8 cellular contexts compared by ENCODE assay signal in genomic region chr12:124391340-124392261, GRCh38.
DNase-seq lines count a peak whose midpoint lies in the region; ATAC-seq and TF ChIP-seq lines count a peak whose summit lies in the region.

No MANE protein-coding gene starts in this region.

- no peak overlapping the region for H2AK5ac ChIP-seq in mesendoderm (ENCODE audit: low read length)

- H2BK120ac ChIP-seq in mesendoderm (ENCODE audit: low read depth, low read length), result no peak overlapping the region

- H4K8ac ChIP-seq in mesendoderm (ENCODE audit: low read depth, low read length), result no peak overlapping the region

- peak; percentile 60 for ATAC-seq in activated T-helper 17 cell treated with anti-CD3 and anti-CD28 coated beads, Interleukin-2, amount 50 U/mL, for 72 hours (replicated peaks)

- DNase-seq in ELR (ENCODE audit: low read depth), result peak; percentile 82
- DNase-seq in OCI-M1 (lab: John Stamatoyannopoulos, UW), result peak; percentile 94
- peak; percentile 89 for DNase-seq in cardiac septum (ENCODE audit: low spot score)
- DNase-seq in spleen, result peak; percentile 95
- no peak for DNase-seq in NK-92 (lab: John Stamatoyannopoulos, UW; ENCODE audit: unreplicated experiment)
- no peak for DNase-seq in mesendoderm

- H3K4me1 ChIP-seq in HEK293 (ENCODE audit: control insufficient read depth, insufficient read depth, low read length) (peaks cover 15% of the 10 kb centered on the region), spleen (peaks cover 44 to 98% (median 85%) of the 10 kb centered on the region in 6 donors), mesendoderm (ENCODE audit: control insufficient read depth, low read depth, low read length) (peaks cover 11% of the 10 kb centered on the region)

- H3K27me3 ChIP-seq in spleen (replicated peaks in 1 of 7), result no peaks in the 10 kb centered on the region
- H3K27me3 ChIP-seq in mesendoderm (ENCODE audit: insufficient read depth, low read length, poor library complexity), result no peaks in the 10 kb centered on the region

- POLR2A ChIA-PET in HEK293 (lab: Yijun Ruan, JAX), result no interaction called here

- H3K4me3 ChIP-seq in HEK293 (ENCODE audit: low read depth, low read length) (no peak overlapping the region), spleen (peak overlapping the region in 5 of 8 donors; percentile 10 to 57 (median 32)), mesendoderm (ENCODE audit: low read length) (no peak overlapping the region)

- H3K27ac Mint-ChIP-seq in activated T-helper 17 cell treated with anti-CD3 and anti-CD28 coated beads, Interleukin-2, amount 50 U/mL, for 72 hours, result peak overlapping the region; percentile 18

- peaks cover 10% of the 10 kb centered on the region for H3K4me1 Mint-ChIP-seq in activated T-helper 17 cell treated with anti-CD3 and anti-CD28 coated beads, Interleukin-2, amount 50 U/mL, for 72 hours

- CTCF ChIA-PET in HEK293 (lab: Yijun Ruan, JAX), result interaction anchor here (0.6 kb wide), 2 partner anchors 258 to 367 kb away, joined by 3 read pairs; no protein-coding TSS in a partner anchor

- peak overlapping the region; percentile 39 for H3K4me3 Mint-ChIP-seq in activated T-helper 17 cell treated with anti-CD3 and anti-CD28 coated beads, Interleukin-2, amount 50 U/mL, for 72 hours

- peaks cover 17% of the 10 kb centered on the region for H3K36me3 Mint-ChIP-seq in activated T-helper 17 cell treated with anti-CD3 and anti-CD28 coated beads, Interleukin-2, amount 50 U/mL, for 72 hours (ENCODE audit: low read depth)

- TF ChIP-seq CTCF in HEK293 (tag by site-specific recombination; IDR thresholded peaks at IDR 0.05) (no peak), spleen (IDR thresholded peaks at IDR 0.05 in 8 of 11, conservative IDR thresholded peaks at IDR 0.05 in 3 of 11) (peak in 1 of 11 experiments; percentile 8)

- no peak overlapping the region for H4K5ac ChIP-seq in mesendoderm (ENCODE audit: low read length)

- H3K27ac ChIP-seq in HEK293 (ENCODE audit: extremely low read depth, low read depth, low read length) (no peak overlapping the region), spleen (peak overlapping the region; percentile 51 to 93 (median 80)), mesendoderm (ENCODE audit: low read depth, low read length) (no peak overlapping the region)

- intact Hi-C loops in cardiac septum (cut with DNase I) (loop anchor here (2.0 kb wide), 2 partner anchors 23 to 61 kb away; no protein-coding TSS in a partner anchor), spleen (cut with DNase I; ENCODE audit: low total_unique reads) (no loop called here)

- no peaks in the 10 kb centered on the region for H3K79me2 ChIP-seq in mesendoderm (ENCODE audit: control insufficient read depth, insufficient read depth, low read length)

- H3K18ac ChIP-seq in mesendoderm (ENCODE audit: low read length), result no peak overlapping the region

- no peak overlapping the region for H3K23ac ChIP-seq in mesendoderm (ENCODE audit: low read length)

- no peak overlapping the region for H3K56ac ChIP-seq in mesendoderm (ENCODE audit: low read length)

- no peaks in the 10 kb centered on the region for H3K9me3 ChIP-seq in HEK293 (ENCODE audit: control insufficient read depth, insufficient read depth, low read depth, low read length)
- H3K9me3 ChIP-seq in spleen, result no peaks in the 10 kb centered on the region

- H3K79me1 ChIP-seq in mesendoderm (ENCODE audit: low read length), result no peaks in the 10 kb centered on the region

- no peak overlapping the region for H2BK15ac ChIP-seq in mesendoderm (replicated peaks; ENCODE audit: low read depth)

- TF ChIP-seq POLR2A in spleen (IDR thresholded peaks at IDR 0.05), result no peak

- H3K36me3 ChIP-seq in HEK293 (ENCODE audit: control insufficient read depth in 2 of 2, insufficient read depth in 1 of 2, low read length in 2 of 2) (peaks cover 0 to 24% of the 10 kb centered on the region in 2 experiments; a peak in 1 of 3 replicates), spleen (peaks cover 0 to 39% (median 26%) of the 10 kb centered on the region in 6 donors), mesendoderm (ENCODE audit: control insufficient read depth, insufficient read depth, low read length) (no peaks in the 10 kb centered on the region)

- 37 to 55% (median 38%) methylated on average over 32 to 35 of the region's 35 CpGs for WGBS in spleen, 5 donors
- no CpG with 5 or more reads among the region's 35 CpGs for WGBS in mesendoderm (ENCODE audit: extremely low coverage, insufficient coverage, low lambda C conversion rate)

- no peak overlapping the region for H3K4me2 ChIP-seq in mesendoderm (ENCODE audit: low read length)

- H3K4ac ChIP-seq in mesendoderm (ENCODE audit: low read depth, low read length), result no peak overlapping the region

- no peak overlapping the region for H3K9ac ChIP-seq in mesendoderm (ENCODE audit: low read length)

- H2BK5ac ChIP-seq in mesendoderm (ENCODE audit: low read length), result no peak overlapping the region

- no peaks in the 10 kb centered on the region for H3K27me3 Mint-ChIP-seq in activated T-helper 17 cell treated with anti-CD3 and anti-CD28 coated beads, Interleukin-2, amount 50 U/mL, for 72 hours

- no peaks in the 10 kb centered on the region for H3K9me3 Mint-ChIP-seq in activated T-helper 17 cell treated with anti-CD3 and anti-CD28 coated beads, Interleukin-2, amount 50 U/mL, for 72 hours

TF ChIP-seq in HEK293, 187 proteins besides CTCF, POLR2A, EP300 and RAD21:
- TF ChIP-seq ZSCAN30 (tag by site-specific recombination; IDR thresholded peaks at IDR 0.05) (no peak), SP7 (tag by site-specific recombination; IDR thresholded peaks at IDR 0.05) (no peak), ZIC2 (tag by site-specific recombination; IDR thresholded peaks at IDR 0.05) (peak; percentile 31)
TF ChIP-seq in HEK293: peak in this region for 1.

Comparison
In these comparisons a context has a peak if more than half of its experiments do, and no peak if none do; other contexts are left out.
1. DNase-seq: peak in ELR (single experiment), OCI-M1 (single experiment), cardiac septum (single experiment) and spleen (single experiment); none in NK-92 (single experiment) and mesendoderm (single experiment).
2. H3K27ac ChIP-seq: peak in spleen (8 of 8); none in HEK293 (single experiment) and mesendoderm (single experiment).
3. H3K4me3 ChIP-seq: peak in spleen (5 of 8); none in HEK293 (single experiment) and mesendoderm (single experiment).